In genomic region chr4:142567199-142567598, GRCh38 we compare ENCODE assay signal across 8 cellular contexts.
DNase-seq lines count a peak whose midpoint lies in the region; ATAC-seq, FAIRE-seq and TF ChIP-seq lines count a peak whose summit lies in the region.

No MANE protein-coding gene starts in this region.

- H3K27ac ChIP-seq in tibial artery: peak overlapping the region in 1 of 2 donors; percentile 47

- no peaks in the 10 kb centered on the region for H3K9me3 ChIP-seq in tibial artery

- no peak overlapping the region for H3K4me3 ChIP-seq in tibial artery

- H3K36me3 ChIP-seq in tibial artery: no peaks in the 10 kb centered on the region

- no peaks in the 10 kb centered on the region for H3K27me3 ChIP-seq in tibial artery

- no peak for TF ChIP-seq POLR2A in H54 (IDR thresholded peaks at IDR 0.05; ENCODE audit: low read depth, low read length)

- H3K4me1 ChIP-seq in tibial artery: peaks cover 0 to 21% (median 1%) of the 10 kb centered on the region in 4 donors

- peak; percentile 17 for DNase-seq in T-helper 9 cell
- DNase-seq in cerebellar cortex (ENCODE audit: low spot score): peak; percentile 88
- peak in 2 of 3 donors; percentile 32 to 39 for DNase-seq in stimulated activated CD4-positive, alpha-beta T cell treated with anti-CD3 and anti-CD28 coated beads, Interleukin-12 subunit alpha, Interleukin-12 subunit beta, amount 100 ng/mL, for 48 hours (ENCODE audit: low read depth in 2 of 3, low spot score in 1 of 3)
- no peak for DNase-seq in tibial artery
- DNase-seq in H54 (ENCODE audit: insufficient read length, low spot score): no peak

- intact Hi-C loops in tibial artery (cut with DNase I; ENCODE audit: low total_unique reads): no loop called here

- no peak for TF ChIP-seq CTCF in tibial artery (IDR thresholded peaks at IDR 0.05)

- ATAC-seq in GM18867 (IDR thresholded peaks at IDR 0.05; ENCODE audit: unreplicated experiment) (peak; percentile 33), GM21619 (IDR thresholded peaks at IDR 0.05; ENCODE audit: unreplicated experiment) (no peak), GM18861 (IDR thresholded peaks at IDR 0.05; ENCODE audit: unreplicated experiment) (no peak)

- FAIRE-seq in H54 (lab: Jason Lieb, UNC): no peak

Comparison
In these comparisons a context has a peak if more than half of its experiments do, and no peak if none do; other contexts are left out.
1. DNase-seq: peak in T-helper 9 cell (single experiment), cerebellar cortex (single experiment) and stimulated activated CD4-positive, alpha-beta T cell treated with anti-CD3 and anti-CD28 coated beads, Interleukin-12 subunit alpha, Interleukin-12 subunit beta, amount 100 ng/mL, for 48 hours (2 of 3); none in tibial artery (0 of 2) and H54 (single experiment).